ENCODE assay signal across 1 cellular context in the genomic region with DNA sequence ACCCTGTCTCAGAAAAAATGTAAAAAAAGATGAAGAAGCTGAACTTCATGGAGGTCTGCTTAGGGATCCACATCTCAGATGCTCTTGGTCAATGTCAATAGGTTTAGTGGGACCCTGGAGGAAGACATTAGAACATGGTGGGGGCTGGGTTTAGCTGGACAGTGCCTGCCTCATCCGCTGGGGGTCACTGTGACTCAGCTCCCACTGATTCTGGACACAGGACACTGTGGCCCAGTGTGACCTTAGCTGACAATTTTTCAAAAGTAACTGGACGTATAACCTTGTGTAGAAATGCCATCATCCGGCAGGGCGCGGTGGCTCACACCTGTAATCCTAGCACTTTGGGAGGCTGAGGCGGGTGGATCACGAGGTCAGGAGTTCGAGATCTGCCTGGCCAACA.
TF ChIP-seq lines count a peak whose summit lies in the region.

No MANE protein-coding gene starts in this region.

TF ChIP-seq in H1, 55 proteins besides CTCF, POLR2A, EP300 and RAD21:
- no peak for TF ChIP-seq POU5F1 (IDR thresholded peaks at IDR 0.05; ENCODE audit: low read depth, low read length)
- no peak for TF ChIP-seq BCL11A (IDR thresholded peaks at IDR 0.05; ENCODE audit: low read depth in 2 of 2, low read length in 2 of 2)
